In genomic region chr5:83474986-83475385, GRCh38 we compare ENCODE assay signal across 8 cellular contexts. TPM values are rescaled to one million over a fixed set of nuclear protein-coding genes. Genes with fewer than 3 reads are reported as not detected.
DNase-seq lines count a peak whose midpoint lies in the region; ATAC-seq and TF ChIP-seq lines count a peak whose summit lies in the region.

No MANE protein-coding gene starts in this region.

- H3K9ac ChIP-seq in SK-N-MC (ENCODE audit: insufficient read length) (peak overlapping the region; percentile 49), rectal smooth muscle tissue (ENCODE audit: low read length) (no peak overlapping the region)

- H3K27me3 ChIP-seq in GM06990 (replicated peaks; ENCODE audit: control insufficient read depth, insufficient read depth, low read length) (peaks cover 3% of the 10 kb centered on the region), rectal smooth muscle tissue (ENCODE audit: control insufficient read depth, insufficient read depth, low read length) (peaks cover 2% of the 10 kb centered on the region)

- H3K4me1 ChIP-seq in rectal smooth muscle tissue (ENCODE audit: control insufficient read depth, insufficient read depth, low read length), result peaks cover 4% of the 10 kb centered on the region

- peaks cover 9 to 18% of the 10 kb centered on the region in 2 donors for H3K36me3 Mint-ChIP-seq in activated naive CD4-positive, alpha-beta T cell treated with anti-CD3 and anti-CD28 coated beads, Interleukin-2, amount 50 U/mL, for 72 hours

- no peak overlapping the region for H3K27ac Mint-ChIP-seq in activated naive CD4-positive, alpha-beta T cell treated with anti-CD3 and anti-CD28 coated beads, Interleukin-2, amount 50 U/mL, for 72 hours

- ATAC-seq in HG03571 (IDR thresholded peaks at IDR 0.05; ENCODE audit: unreplicated experiment), result no peak
- no peak for ATAC-seq in activated naive CD4-positive, alpha-beta T cell treated with anti-CD3 and anti-CD28 coated beads, Interleukin-2, amount 50 U/mL, for 72 hours

- H3K27ac ChIP-seq in SK-N-MC (no peak overlapping the region), rectal smooth muscle tissue (ENCODE audit: low read depth, low read length) (peak overlapping the region; percentile 59)

- DNase-seq in GM06990 (ENCODE audit: extremely low read depth, insufficient read length) (no peak), SK-N-MC (ENCODE audit: low read depth, low spot score) (no peak), foreskin fibroblast (no peak), NCI-H1694 treated with DMSO at 0.1 percent for 48 hours (lab: John Stamatoyannopoulos, UW) (no peak)
- no peak for DNase-seq in stimulated activated naive CD4-positive, alpha-beta T cell treated with Interleukin-2 at 50 U/mL for 16 hours (lab: John Stamatoyannopoulos, UW)
- DNase-seq in activated naive CD4-positive, alpha-beta T cell treated with anti-CD3 and anti-CD28 coated beads, Interleukin-2, amount 50 U/mL, for 72 hours (ENCODE audit: low spot score in 2 of 2), result no peak

- H3K4me3 ChIP-seq in GM06990 (replicated peaks; ENCODE audit: low read depth, low read length), result peak overlapping the region; percentile 63
- H3K4me3 ChIP-seq in SK-N-MC, result peak overlapping the region; percentile 87
- peak overlapping the region; percentile 61 to 83 for H3K4me3 ChIP-seq in foreskin fibroblast (ENCODE audit: low read depth in 1 of 2, low read length in 2 of 2)
- peak overlapping the region; percentile 34 for H3K4me3 ChIP-seq in rectal smooth muscle tissue (ENCODE audit: low read length)

- no peaks in the 10 kb centered on the region for H3K9me3 ChIP-seq in SK-N-MC (ENCODE audit: low read depth, low read length)

- TF ChIP-seq CTCF in GM06990 (IDR thresholded peaks at IDR 0.05; ENCODE audit: insufficient read depth, low read length, poor library complexity, severe bottlenecking) (no peak), foreskin fibroblast (IDR thresholded peaks at IDR 0.05; ENCODE audit: low read depth, low read length) (no peak)

- no peaks in the 10 kb centered on the region for H3K36me3 ChIP-seq in GM06990 (ENCODE audit: control insufficient read depth, insufficient read depth, low read length)
- H3K36me3 ChIP-seq in SK-N-MC (ENCODE audit: insufficient read depth, low read length), result no peaks in the 10 kb centered on the region
- H3K36me3 ChIP-seq in rectal smooth muscle tissue (ENCODE audit: control insufficient read depth, insufficient read depth, low read length), result no peaks in the 10 kb centered on the region

- H3K9me3 Mint-ChIP-seq in activated naive CD4-positive, alpha-beta T cell treated with anti-CD3 and anti-CD28 coated beads, Interleukin-2, amount 50 U/mL, for 72 hours, result no peaks in the 10 kb centered on the region

RNA-seq across cellular contexts. Expression of gene VCAN, which starts 3.4 kb away (rescaled TPM):
- total RNA-seq in activated naive CD4-positive, alpha-beta T cell treated with anti-CD3 and anti-CD28 coated beads, Interleukin-2, amount 50 U/mL, for 72 hours, result under 1 TPM; 0.04 to 0.11 TPM

Comparison
In these comparisons a context has a peak if more than half of its experiments do, and no peak if none do; other contexts are left out.
1. H3K4me3 ChIP-seq: peak in every context shown above with its lines; median percentile 87 in SK-N-MC; 72 in foreskin fibroblast; 63 in GM06990; 34 in rectal smooth muscle tissue.